18 cellular contexts compared by ENCODE assay signal in genomic region chr11:33709471-33709870, GRCh38. TPM values are rescaled to one million over a fixed set of nuclear protein-coding genes. Genes with fewer than 3 reads are reported as not detected.
A peak's percentile ranks its signal among the peaks of the same experiment; 100 is the strongest.
DNase-seq lines count a peak whose midpoint lies in the region; ATAC-seq and TF ChIP-seq lines count a peak whose summit lies in the region.
"Had no signal": no experiment of that assay in that cellular context is flagged by ENCODE, and none has a peak within 500 bp of the region (broad histone marks: within the 10 kb centered on the region; RNA-seq: fewer than 3 reads in every experiment).

No MANE protein-coding gene starts in this region.

- no peaks in the 10 kb centered on the region for H3K27me3 ChIP-seq in SJCRH30
- no peaks in the 10 kb centered on the region for H3K27me3 ChIP-seq in BE2C

- H3K36me3 Mint-ChIP-seq in HFFc6 (ENCODE audit: low read depth) = peaks cover 46% of the 10 kb centered on the region
- H3K36me3 Mint-ChIP-seq: IgD-negative memory B cell had no signal

- H3K4me3 ChIP-seq in SJCRH30 (no peak overlapping the region), BE2C (ENCODE audit: low read depth, low read length) (no peak overlapping the region)
- H3K4me3 ChIP-seq: GM12878, HAP-1 had no signal

- DNase-seq in DMS 273 (lab: John Stamatoyannopoulos, UW; ENCODE audit: unreplicated experiment) = peak; percentile 55
- no peak for DNase-seq in DMS 273 treated with DMSO at 0.1 percent for 48 hours (lab: John Stamatoyannopoulos, UW)
- no peak for DNase-seq in HFFc6
- DNase-seq in SJCRH30 = peak; percentile 74 to 86
- peak; percentile 59 for DNase-seq in sciatic nerve (ENCODE audit: low spot score)
- DNase-seq in putamen (ENCODE audit: low spot score) = no peak
- DNase-seq in BE2C = no peak
- no peak for DNase-seq in cerebellar nuclear complex (lab: John Stamatoyannopoulos, UW)
- DNase-seq: NCI-H1092 treated with DMSO at 0.1 percent for 48 hours, NCI-H187, NCI-H510A, NCI-H82, SIG-M5 had no signal

- no peak overlapping the region for H3K27ac ChIP-seq in SJCRH30
- H3K27ac ChIP-seq: 22Rv1, C4-2B had no signal

- no peaks in the 10 kb centered on the region for H3K9me3 ChIP-seq in SJCRH30 (replicated peaks)
- no peaks in the 10 kb centered on the region for H3K9me3 ChIP-seq in BE2C
- H3K9me3 ChIP-seq: HAP-1 had no signal

- TF ChIP-seq CTCF in HFFc6 (IDR thresholded peaks at IDR 0.05) (no peak), BE2C (IDR thresholded peaks at IDR 0.05; ENCODE audit: low read depth, low read length) (no peak)

- no peak for ATAC-seq in sciatic nerve
- ATAC-seq: GM12878 had no signal

- no peaks in the 10 kb centered on the region for H3K27me3 Mint-ChIP-seq in HFFc6 (ENCODE audit: insufficient read depth)
- H3K27me3 Mint-ChIP-seq: IgD-negative memory B cell had no signal

- no peak overlapping the region for H3K4me3 Mint-ChIP-seq in HFFc6
- H3K4me3 Mint-ChIP-seq: IgD-negative memory B cell had no signal

- no peaks in the 10 kb centered on the region for H3K9me3 Mint-ChIP-seq in HFFc6
- H3K9me3 Mint-ChIP-seq: IgD-negative memory B cell had no signal

- peaks cover 65% of the 10 kb centered on the region for H3K4me1 Mint-ChIP-seq in HFFc6 (ENCODE audit: low read depth)
- H3K4me1 Mint-ChIP-seq: IgD-negative memory B cell had no signal

- peak overlapping the region; percentile 62 for H3K27ac Mint-ChIP-seq in HFFc6
- H3K27ac Mint-ChIP-seq: IgD-negative memory B cell had no signal

- H3K36me3 ChIP-seq in SJCRH30 (peaks cover 8% of the 10 kb centered on the region; the same call in 1 of the 2 replicates), BE2C (no peaks in the 10 kb centered on the region)

- intact Hi-C loops in sciatic nerve (cut with DNase I) = no loop called here

- H3K4me1 ChIP-seq in SJCRH30 (peaks cover 9% of the 10 kb centered on the region), BE2C (no peaks in the 10 kb centered on the region)
- H3K4me1 ChIP-seq: HAP-1 had no signal

RNA-seq across cellular contexts. Expression of gene C11orf91, which starts 8.8 kb away (rescaled TPM):
- total RNA-seq in HFFc6 (2021; fragmentation: NEBNext Ultra II Directional; extraction: Animal tissue kit (Norgen Biotek cat#: 25700)) = under 1 TPM in 4 of 6 experiments, not detected in 2; 0.59 to 0.65 (median 0.60) TPM
- 0.15 TPM in 1 of 2 replicates, not detected in the other for total RNA-seq in SJCRH30 (2014; rRNA removed; shearing (Covaris generic))
- total RNA-seq in sciatic nerve = not detected
- polyA plus RNA-seq in BE2C (2012; ENCODE audit: insufficient read depth, insufficient read length, low read depth) = not detected
- total RNA-seq: GM12878 had no signal
- polyA plus RNA-seq: GM12878, IgD-negative memory B cell had no signal

RNA-seq across cellular contexts. Expression of gene CD59, which starts 26.8 kb away (rescaled TPM):
- 1,000 to 10,000 TPM; 1,095 to 1,408 (median 1,232) TPM for total RNA-seq in HFFc6 (2021; fragmentation: NEBNext Ultra II Directional; extraction: Animal tissue kit (Norgen Biotek cat#: 25700))
- 93.3 and 97.3 TPM in 2 replicates for total RNA-seq in SJCRH30 (2014; rRNA removed; shearing (Covaris generic))
- total RNA-seq in sciatic nerve = 679 TPM
- polyA plus RNA-seq in BE2C (2012; ENCODE audit: insufficient read depth, insufficient read length, low read depth) = 7.1 TPM

Comparison
In these comparisons a context has a peak if more than half of its experiments do, and no peak if none do; other contexts are left out.
1. DNase-seq: peak in DMS 273 (single experiment), SJCRH30 (2 of 2) and sciatic nerve (single experiment); none in DMS 273 treated with DMSO at 0.1 percent for 48 hours (single experiment), HFFc6 (single experiment), putamen (single experiment), BE2C (single experiment) and cerebellar nuclear complex (0 of 2).